ENCODE assay signal across 1 cellular context in genomic region chr19:17340871-17341357, GRCh38.
TF ChIP-seq lines count a peak whose summit lies in the region.

No MANE protein-coding gene starts in this region.

TF ChIP-seq in IMR-90, 13 proteins besides CTCF, POLR2A, EP300 and RAD21:
- TF ChIP-seq CEBPB (IDR thresholded peaks at IDR 0.05; ENCODE audit: low read depth, low read length) (no peak), NFE2L2 (IDR thresholded peaks at IDR 0.05; ENCODE audit: low read depth, low read length) (no peak), BHLHE40 (IDR thresholded peaks at IDR 0.05; ENCODE audit: low read depth, low read length) (no peak), MAZ (IDR thresholded peaks at IDR 0.05; ENCODE audit: borderline replicate concordance, low read depth, low read length) (no peak)
- TF ChIP-seq, protein P1, sequence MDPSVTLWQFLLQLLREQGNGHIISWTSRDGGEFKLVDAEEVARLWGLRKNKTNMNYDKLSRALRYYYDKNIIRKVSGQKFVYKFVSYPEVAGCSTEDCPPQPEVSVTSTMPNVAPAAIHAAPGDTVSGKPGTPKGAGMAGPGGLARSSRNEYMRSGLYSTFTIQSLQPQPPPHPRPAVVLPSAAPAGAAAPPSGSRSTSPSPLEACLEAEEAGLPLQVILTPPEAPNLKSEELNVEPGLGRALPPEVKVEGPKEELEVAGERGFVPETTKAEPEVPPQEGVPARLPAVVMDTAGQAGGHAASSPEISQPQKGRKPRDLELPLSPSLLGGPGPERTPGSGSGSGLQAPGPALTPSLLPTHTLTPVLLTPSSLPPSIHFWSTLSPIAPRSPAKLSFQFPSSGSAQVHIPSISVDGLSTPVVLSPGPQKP (IDR thresholded peaks at IDR 0.05; ENCODE audit: borderline replicate concordance, low read depth, low read length) = no peak
